In genomic region chr19:44889830-44890365, GRCh38 we compare ENCODE assay signal across 9 cellular contexts. TPM values are rescaled to one million over a fixed set of nuclear protein-coding genes. Genes with fewer than 3 reads are reported as not detected.
DNase-seq lines count a peak whose midpoint lies in the region; FAIRE-seq and TF ChIP-seq lines count a peak whose summit lies in the region.
"Had no signal": no experiment of that assay in that cellular context is flagged by ENCODE, and none has a peak within 500 bp of the region (broad histone marks: within the 10 kb centered on the region; RNA-seq: fewer than 3 reads in every experiment).

No MANE protein-coding gene starts in this region.

- H3K27ac Mint-ChIP-seq in CD14-positive monocyte (peak overlapping the region; percentile 90 to 98 (median 96)), endodermal cell (peak overlapping the region; percentile 96), neural crest cell (ENCODE audit: unreplicated experiment) (peak overlapping the region; percentile 95)

- TF ChIP-seq POLR2A in H54 (IDR thresholded peaks at IDR 0.05; ENCODE audit: low read depth, low read length) = no peak

- H3K4me3 ChIP-seq in OCI-LY3 (ENCODE audit: low read length) (peak overlapping the region; percentile 80), endodermal cell (ENCODE audit: low read length) (peak overlapping the region; percentile 85)

- peak overlapping the region; percentile 83 to 95 for H3K4me3 Mint-ChIP-seq in CD14-positive monocyte
- H3K4me3 Mint-ChIP-seq in endodermal cell = peak overlapping the region; percentile 79
- H3K4me3 Mint-ChIP-seq in neural crest cell = peak overlapping the region; percentile 86

- H2AFZ ChIP-seq in OCI-LY3 (ENCODE audit: low read depth, low read length) = peak overlapping the region; percentile 79

- TF ChIP-seq CTCF in CD14-positive monocyte (IDR thresholded peaks at IDR 0.05) (no peak), OCI-LY3 (IDR thresholded peaks at IDR 0.05; ENCODE audit: low read depth, low read length) (no peak), endodermal cell (conservative IDR thresholded peaks at IDR 0.05) (no peak), neural crest cell (conservative IDR thresholded peaks at IDR 0.05) (no peak)

- no peak for DNase-seq in CD14-positive monocyte (ENCODE audit: low spot score)
- DNase-seq in endodermal cell = no peak
- DNase-seq in neural crest cell (ENCODE audit: low read depth, low spot score) = no peak
- no peak for DNase-seq in NCI-H2171 treated with DMSO at 0.1 percent for 48 hours (lab: John Stamatoyannopoulos, UW)
- DNase-seq in putamen (ENCODE audit: low spot score) = no peak
- DNase-seq in AG20443 (ENCODE audit: low spot score) = no peak
- no peak for DNase-seq in H54 (ENCODE audit: insufficient read length, low spot score)

- H3K9me3 Mint-ChIP-seq in CD14-positive monocyte (peaks cover 0 to 2% (median 0%) of the 10 kb centered on the region in 7 donors), endodermal cell (no peaks in the 10 kb centered on the region), neural crest cell (peaks cover 3% of the 10 kb centered on the region)

- H3K79me2 ChIP-seq in OCI-LY3 (ENCODE audit: low read length) = peaks cover 39% of the 10 kb centered on the region

- H3K9ac ChIP-seq in OCI-LY3 (ENCODE audit: low read length) = peak overlapping the region; percentile 71
- peak overlapping the region; percentile 55 for H3K9ac ChIP-seq in endodermal cell (ENCODE audit: extremely low read depth, low read length, poor library complexity, severe bottlenecking)

- 70 to 74% methylated on average over 17 of the region's 17 CpGs for WGBS in endodermal cell (ENCODE audit: insufficient coverage in 1 of 2, insufficient read length in 1 of 2), 2 experiments

- no peaks in the 10 kb centered on the region for H3K9me3 ChIP-seq in OCI-LY3 (ENCODE audit: insufficient read depth, low read length)
- H3K9me3 ChIP-seq in endodermal cell (ENCODE audit: control insufficient read depth, low read length) = no peaks in the 10 kb centered on the region

- H3K27ac ChIP-seq in OCI-LY3 (ENCODE audit: low read length) (peak overlapping the region; percentile 76), endodermal cell (ENCODE audit: low read depth, low read length) (peak overlapping the region; percentile 90)

- H4K20me1 ChIP-seq in OCI-LY3 (ENCODE audit: insufficient read depth, low read length) = peaks cover 7% of the 10 kb centered on the region; the same call in 1 of the 2 replicates

- FAIRE-seq in H54 (lab: Jason Lieb, UNC) = no peak

- H3K27me3 ChIP-seq in OCI-LY3 (ENCODE audit: low read depth, low read length) = no peaks in the 10 kb centered on the region
- H3K27me3 ChIP-seq in endodermal cell (ENCODE audit: control insufficient read depth, insufficient read depth, low read length, poor library complexity, severe bottlenecking) = no peaks in the 10 kb centered on the region

- H3K4me1 Mint-ChIP-seq in CD14-positive monocyte (peaks cover 23% of the 10 kb centered on the region), endodermal cell (peaks cover 11% of the 10 kb centered on the region), neural crest cell (peaks cover 33% of the 10 kb centered on the region)

- H3K36me3 Mint-ChIP-seq in CD14-positive monocyte (peaks cover 23 to 42% of the 10 kb centered on the region in 2 donors), endodermal cell (ENCODE audit: low read depth) (peaks cover 65% of the 10 kb centered on the region), neural crest cell (ENCODE audit: low read depth) (peaks cover 19% of the 10 kb centered on the region)

- intact Hi-C loops in CD14-positive monocyte (cut with micrococcal nuclease) = loop anchor here in 1 of 2 donors (1.0 to 2.0 kb wide), 2 partner anchors 43 to 64 kb away; partner anchors contain the start of gene NECTIN2

- H3K4me2 ChIP-seq in OCI-LY3 (ENCODE audit: low read length) = peak overlapping the region; percentile 81

- H3K36me3 ChIP-seq in OCI-LY3 (replicated peaks; ENCODE audit: low read depth, low read length) (peaks cover 22% of the 10 kb centered on the region), endodermal cell (ENCODE audit: control insufficient read depth, insufficient read depth, low read length) (peaks cover 63% of the 10 kb centered on the region)

- H3K4me1 ChIP-seq in OCI-LY3 (ENCODE audit: low read length) (peaks cover 23% of the 10 kb centered on the region), endodermal cell (ENCODE audit: control insufficient read depth, insufficient read depth, low read length) (no peaks in the 10 kb centered on the region)

- H3K27me3 Mint-ChIP-seq in CD14-positive monocyte (ENCODE audit: low read depth in 3 of 3) (peaks cover 0 to 2% (median 1%) of the 10 kb centered on the region in 3 donors), endodermal cell (ENCODE audit: insufficient read depth) (no peaks in the 10 kb centered on the region), neural crest cell (ENCODE audit: low read depth) (peaks cover 2% of the 10 kb centered on the region)

RNA-seq across cellular contexts. Expression of gene TOMM40, which starts 1.2 kb away (rescaled TPM):
- polyA plus RNA-seq in CD14-positive monocyte = 10 to 100 TPM; 15.0 to 16.4 TPM
- total RNA-seq in endodermal cell = 10 to 100 TPM; 88.1 to 93.8 TPM
- 55.4 TPM for polyA plus RNA-seq in endodermal cell (2013, experiment 1 of 2)
- polyA plus RNA-seq in endodermal cell (2013, experiment 2 of 2) = 48.9 TPM
- total RNA-seq in neural crest cell = 141 and 147 TPM in 2 replicates

RNA-seq across cellular contexts. Expression of gene APOE, which starts 15.7 kb away (rescaled TPM):
- under 1 TPM in 1 of 2 donors, not detected in 1; 0.30 TPM for polyA plus RNA-seq in CD14-positive monocyte
- total RNA-seq in endodermal cell = 1,000 to 10,000 TPM; 2,216 to 2,598 TPM
- polyA plus RNA-seq in endodermal cell (2013, experiment 1 of 2) = 361 TPM
- 368 TPM for polyA plus RNA-seq in endodermal cell (2013, experiment 2 of 2)
- total RNA-seq in neural crest cell = 12.2 and 13.1 TPM in 2 replicates

RNA-seq across cellular contexts. Expression of gene APOC1, which starts 24.5 kb away (rescaled TPM):
- polyA plus RNA-seq in CD14-positive monocyte = not detected
- 1,000 to 10,000 TPM in 1 of 2 donors, 100 to 1,000 TPM in 1; 914 to 1,040 TPM for total RNA-seq in endodermal cell
- polyA plus RNA-seq in endodermal cell (2013, experiment 1 of 2) = 82.6 TPM
- polyA plus RNA-seq in endodermal cell (2013, experiment 2 of 2) = 102 TPM
- 24.9 and 25.4 TPM in 2 replicates for total RNA-seq in neural crest cell

RNA-seq across cellular contexts. Expression of gene NECTIN2, which starts 43.8 kb away (rescaled TPM):
- 10 to 100 TPM in 1 of 2 donors, 1 to 10 TPM in 1; 5.6 to 18.2 TPM for polyA plus RNA-seq in CD14-positive monocyte
- 100 to 1,000 TPM; 248 to 260 TPM for total RNA-seq in endodermal cell
- polyA plus RNA-seq in endodermal cell (2013, experiment 1 of 2) = 120 TPM
- polyA plus RNA-seq in endodermal cell (2013, experiment 2 of 2) = 121 TPM
- 76.2 and 78.5 TPM in 2 replicates for total RNA-seq in neural crest cell

RNA-seq across cellular contexts. Expression of gene APOC4, which starts 52.1 kb away (rescaled TPM):
- not detected for polyA plus RNA-seq in CD14-positive monocyte
- not detected for total RNA-seq in endodermal cell
- not detected for polyA plus RNA-seq in endodermal cell (2013, experiment 1 of 2)
- not detected for polyA plus RNA-seq in endodermal cell (2013, experiment 2 of 2)
- total RNA-seq in neural crest cell = not detected in 2 replicates
- total RNA-seq: RPMI7951 had no signal

Comparison
In these comparisons a context has a peak if more than half of its experiments do, and no peak if none do; other contexts are left out.
1. RNA of gene APOE, which starts 15.7 kb away (total RNA-seq): 2,216 to 2,598 TPM in endodermal cell; 12.2 to 13.1 TPM in neural crest cell; every median in the first group is over 100 times any median in the second.
2. RNA of gene APOC1, which starts 24.5 kb away (total RNA-seq): 914 to 1,040 TPM in endodermal cell; 24.9 to 25.4 TPM in neural crest cell; every median in the first group is over 10 times any median in the second.
3. Peak in every context shown above with its lines, with median percentiles within 50 percentile points of each other: H3K27ac Mint-ChIP-seq and H3K4me3 Mint-ChIP-seq.